8 cellular contexts compared by ENCODE assay signal in genomic region chr11:34997872-34998548, GRCh38.
A peak's percentile ranks its signal among the peaks of the same experiment; 100 is the strongest.
DNase-seq lines count a peak whose midpoint lies in the region; ATAC-seq, FAIRE-seq and TF ChIP-seq lines count a peak whose summit lies in the region.

No MANE protein-coding gene starts in this region.

- no peak for FAIRE-seq in keratinocyte (lab: Jason Lieb, UNC)

- intact Hi-C loops in activated CD4-positive, alpha-beta memory T cell treated with anti-CD3 and anti-CD28 coated beads for 36 hours (cut with micrococcal nuclease) = loop anchor here (1.0 to 5.0 kb wide), 7 partner anchors 14 to 489 kb away; no protein-coding TSS in a partner anchor

- ATAC-seq in HG02981 (IDR thresholded peaks at IDR 0.05; ENCODE audit: unreplicated experiment) = no peak

- H3K9ac ChIP-seq in keratinocyte (ENCODE audit: control insufficient read depth, extremely low read depth, insufficient read depth, low read length) = peak overlapping the region; percentile 54

- peak overlapping the region; percentile 81 for H3K4me2 ChIP-seq in keratinocyte (ENCODE audit: control insufficient read depth, extremely low read depth, insufficient read depth, low read depth, low read length)

- peak; percentile 39 for TF ChIP-seq CTCF in AG09319 (IDR thresholded peaks at IDR 0.05; ENCODE audit: low read depth, low read length)
- TF ChIP-seq CTCF in keratinocyte (optimal IDR thresholded peaks at IDR 0.05 in 1 of 3, IDR thresholded peaks at IDR 0.05 in 1 of 3, conservative IDR thresholded peaks at IDR 0.05 in 1 of 3; ENCODE audit: extremely low read depth in 1 of 3, insufficient read depth in 2 of 3, low read length in 3 of 3) = peak in 1 of 3 experiments; percentile 51

- H3K4me1 Mint-ChIP-seq in activated CD4-positive, alpha-beta memory T cell treated with anti-CD3 and anti-CD28 coated beads for 36 hours (ENCODE audit: low read depth) = peaks cover 19% of the 10 kb centered on the region

- no peaks in the 10 kb centered on the region for H3K36me3 ChIP-seq in keratinocyte (ENCODE audit: control insufficient read depth in 2 of 2, extremely low read depth in 1 of 2, insufficient read depth in 2 of 2, low read length in 2 of 2)

- H3K27ac Mint-ChIP-seq in activated CD4-positive, alpha-beta memory T cell treated with anti-CD3 and anti-CD28 coated beads for 36 hours = peak overlapping the region; percentile 25

- dilution Hi-C loops in keratinocyte (cut with MboI; ENCODE audit: extremely low pct_ligation_motif_present, low sequenced_read_pairs) = no loop called here

- H3K4me1 ChIP-seq in keratinocyte (ENCODE audit: control insufficient read depth, extremely low read depth, insufficient read depth, low read length) = peaks cover 11% of the 10 kb centered on the region

- peak overlapping the region; percentile 71 for H3K27ac ChIP-seq in keratinocyte (ENCODE audit: control insufficient read depth, insufficient read depth, low read length)

- no peaks in the 10 kb centered on the region for H3K9me1 ChIP-seq in keratinocyte (ENCODE audit: control insufficient read depth, extremely low read depth, insufficient read depth, low read length)

- no peaks in the 10 kb centered on the region for H3K9me3 Mint-ChIP-seq in activated CD4-positive, alpha-beta memory T cell treated with anti-CD3 and anti-CD28 coated beads for 36 hours

- POLR2A ChIA-PET in activated CD4-positive, alpha-beta memory T cell treated with anti-CD3 and anti-CD28 coated beads for 36 hours (lab: Charles Lee) = no interaction called here

- H3K4me3 Mint-ChIP-seq in activated CD4-positive, alpha-beta memory T cell treated with anti-CD3 and anti-CD28 coated beads for 36 hours = peak overlapping the region; percentile 7

- no peaks in the 10 kb centered on the region for H3K27me3 Mint-ChIP-seq in activated CD4-positive, alpha-beta memory T cell treated with anti-CD3 and anti-CD28 coated beads for 36 hours

- no peak overlapping the region for H2AFZ ChIP-seq in keratinocyte (ENCODE audit: control insufficient read depth, low read length)

- H3K9me3 ChIP-seq in keratinocyte (ENCODE audit: control insufficient read depth, low read depth, low read length) = no peaks in the 10 kb centered on the region

- no peaks in the 10 kb centered on the region for H3K27me3 ChIP-seq in keratinocyte (ENCODE audit: control insufficient read depth, extremely low read depth, insufficient read depth, low read length)

- peaks cover 4% of the 10 kb centered on the region for H3K36me3 Mint-ChIP-seq in activated CD4-positive, alpha-beta memory T cell treated with anti-CD3 and anti-CD28 coated beads for 36 hours

- CTCF ChIA-PET in activated CD4-positive, alpha-beta memory T cell treated with anti-CD3 and anti-CD28 coated beads for 36 hours (lab: Charles Lee) = interaction anchor here (0.6 to 3.9 kb wide), 12 partner anchors 71 to 394 kb away, joined by 3 to 25 read pairs (median 4); no protein-coding TSS in a partner anchor

- DNase-seq in AG09319 (ENCODE audit: extremely low read depth, low read depth) = no peak
- DNase-seq in H4 (ENCODE audit: low spot score) = peak; percentile 74
- no peak for DNase-seq in activated CD4-positive, alpha-beta memory T cell treated with anti-CD3 and anti-CD28 coated beads for 36 hours
- DNase-seq in keratinocyte (ENCODE audit: low read depth, low spot score) = no peak
- DNase-seq in NCI-H1436 (lab: John Stamatoyannopoulos, UW) = no peak
- DNase-seq in effector CD4-positive, alpha-beta T cell = no peak
- no peak for DNase-seq in NCI-H774 (lab: John Stamatoyannopoulos, UW)

- peak overlapping the region in 2 of 3 experiments; percentile 51 to 58 for H3K4me3 ChIP-seq in keratinocyte (ENCODE audit: control insufficient read depth in 2 of 3, extremely low read depth in 1 of 3, insufficient read depth in 2 of 3, low read depth in 1 of 3, low read length in 3 of 3)

- H3K79me2 ChIP-seq in keratinocyte (ENCODE audit: control insufficient read depth, insufficient read depth, low read length) = peaks cover 3% of the 10 kb centered on the region

- H4K20me1 ChIP-seq in keratinocyte (ENCODE audit: control insufficient read depth, extremely low read depth, insufficient read depth, low read length) = no peaks in the 10 kb centered on the region
